1 cellular context compared by ENCODE assay signal in the genomic region with DNA sequence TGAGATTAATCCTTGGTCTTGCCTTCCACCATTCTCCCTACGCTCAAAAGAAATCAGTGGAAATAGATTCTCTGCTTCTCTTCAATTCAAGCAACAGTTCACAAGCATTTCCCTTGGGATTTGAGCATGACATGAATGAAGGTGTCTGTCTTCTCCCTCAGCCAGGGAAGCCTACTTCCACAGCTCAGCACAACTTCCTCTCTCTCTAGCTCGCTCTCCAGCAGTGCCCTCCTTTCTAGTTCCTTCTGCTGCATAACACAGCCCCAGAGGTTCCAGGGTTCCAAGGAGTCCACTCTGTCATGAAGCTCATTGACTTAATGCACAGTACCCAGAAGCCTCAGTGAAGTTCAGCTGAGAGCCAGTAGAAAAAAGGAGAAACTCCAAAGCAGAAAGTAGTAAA.
TF ChIP-seq lines count a peak whose summit lies in the region.

No MANE protein-coding gene starts in this region.

TF ChIP-seq in H1, 55 proteins besides CTCF, POLR2A, EP300 and RAD21:
- TF ChIP-seq RBBP5 (IDR thresholded peaks at IDR 0.05; ENCODE audit: borderline replicate concordance, low read depth, low read length) (no peak), SP1 (IDR thresholded peaks at IDR 0.05; ENCODE audit: low read depth, low read length) (no peak), BCL11A (IDR thresholded peaks at IDR 0.05; ENCODE audit: low read depth in 2 of 2, low read length in 2 of 2) (no peak), TBP (IDR thresholded peaks at IDR 0.05; ENCODE audit: low read depth, low read length) (no peak), GABPA (IDR thresholded peaks at IDR 0.05; ENCODE audit: borderline replicate concordance, insufficient read depth, low read length) (no peak), CREB1 (IDR thresholded peaks at IDR 0.05) (no peak), KDM5A (IDR thresholded peaks at IDR 0.05; ENCODE audit: low read length) (no peak), POLR2AphosphoS5 (IDR thresholded peaks at IDR 0.05; ENCODE audit: low read depth, low read length) (no peak), CBX8 (IDR thresholded peaks at IDR 0.05; ENCODE audit: borderline replicate concordance, low read depth, low read length) (no peak), JUND (IDR thresholded peaks at IDR 0.05; ENCODE audit: low read length) (no peak), SRF (IDR thresholded peaks at IDR 0.05; ENCODE audit: low read depth, low read length) (no peak), EZH2 (IDR thresholded peaks at IDR 0.05; ENCODE audit: low read depth, low read length, severe bottlenecking) (no peak), TAF1 (IDR thresholded peaks at IDR 0.05; ENCODE audit: low read depth, low read length) (no peak)
- TF ChIP-seq, protein P1, sequence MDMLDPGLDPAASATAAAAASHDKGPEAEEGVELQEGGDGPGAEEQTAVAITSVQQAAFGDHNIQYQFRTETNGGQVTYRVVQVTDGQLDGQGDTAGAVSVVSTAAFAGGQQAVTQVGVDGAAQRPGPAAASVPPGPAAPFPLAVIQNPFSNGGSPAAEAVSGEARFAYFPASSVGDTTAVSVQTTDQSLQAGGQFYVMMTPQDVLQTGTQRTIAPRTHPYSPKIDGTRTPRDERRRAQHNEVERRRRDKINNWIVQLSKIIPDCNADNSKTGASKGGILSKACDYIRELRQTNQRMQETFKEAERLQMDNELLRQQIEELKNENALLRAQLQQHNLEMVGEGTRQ (IDR thresholded peaks at IDR 0.05; ENCODE audit: low read length), result no peak
- TF ChIP-seq, protein P2, sequence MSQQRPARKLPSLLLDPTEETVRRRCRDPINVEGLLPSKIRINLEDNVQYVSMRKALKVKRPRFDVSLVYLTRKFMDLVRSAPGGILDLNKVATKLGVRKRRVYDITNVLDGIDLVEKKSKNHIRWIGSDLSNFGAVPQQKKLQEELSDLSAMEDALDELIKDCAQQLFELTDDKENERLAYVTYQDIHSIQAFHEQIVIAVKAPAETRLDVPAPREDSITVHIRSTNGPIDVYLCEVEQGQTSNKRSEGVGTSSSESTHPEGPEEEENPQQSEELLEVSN (IDR thresholded peaks at IDR 0.05), result no peak
- TF ChIP-seq, protein P3, sequence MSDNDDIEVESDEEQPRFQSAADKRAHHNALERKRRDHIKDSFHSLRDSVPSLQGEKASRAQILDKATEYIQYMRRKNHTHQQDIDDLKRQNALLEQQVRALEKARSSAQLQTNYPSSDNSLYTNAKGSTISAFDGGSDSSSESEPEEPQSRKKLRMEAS (IDR thresholded peaks at IDR 0.05), result no peak
